Comparison of ENCODE assay signal across 33 cellular contexts in the genomic region with DNA sequence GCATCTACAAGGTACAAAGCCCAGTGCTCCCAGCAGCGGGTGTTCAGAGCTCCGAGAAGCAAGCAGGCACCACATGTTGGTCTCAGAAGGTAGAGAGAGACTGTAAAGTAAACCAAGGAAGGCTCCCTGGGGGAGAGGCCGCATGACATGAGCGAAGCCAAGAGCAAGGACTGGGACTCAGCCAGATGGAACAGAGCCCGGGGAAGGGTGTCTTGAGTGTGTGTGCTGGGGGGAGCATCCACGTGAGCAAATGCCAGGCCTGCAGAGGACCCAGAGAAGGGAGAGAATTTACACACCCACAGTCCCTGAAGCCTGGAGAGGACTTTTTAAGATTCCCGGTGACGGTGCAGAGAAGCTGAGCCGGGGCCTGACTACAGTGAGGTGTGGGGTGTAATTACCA. TPM values are rescaled to one million over a fixed set of nuclear protein-coding genes. Genes with fewer than 3 reads are reported as not detected.
"Had no signal": no experiment of that assay in that cellular context is flagged by ENCODE, and none has a peak within 500 bp of the region (broad histone marks: within the 10 kb centered on the region; RNA-seq: fewer than 3 reads in every experiment).

No MANE protein-coding gene starts in this region.

- H3K4me3 ChIP-seq: ascending aorta, breast epithelium, K562, Peyer's patch, SJSA1 had no signal

- H3K4me1 Mint-ChIP-seq: activated CD4-positive, alpha-beta T cell treated with anti-CD3 and anti-CD28 coated beads for 36 hours; activated CD4-positive, alpha-beta T cell treated with anti-CD3 and anti-CD28 coated beads, Interleukin-2, amount 10 ng/mL, durations not matched to agents 7 days and 5 days; activated naive CD4-positive, alpha-beta T cell treated with anti-CD3 and anti-CD28 coated beads, Interleukin-2, amount 50 U/mL, for 24 hours; activated naive CD8-positive, alpha-beta T cell treated with anti-CD3 and anti-CD28 coated beads, Interleukin-2, amount 10 ng/mL, durations not matched to agents 7 days and 5 days had no signal

- H3K27ac Mint-ChIP-seq: activated CD4-positive, alpha-beta T cell treated with anti-CD3 and anti-CD28 coated beads for 36 hours; activated CD8-positive, alpha-beta T cell treated with anti-CD3 and anti-CD28 coated beads, Interleukin-2, amount 10 ng/mL, durations not matched to agents 7 days and 5 days; activated naive CD4-positive, alpha-beta T cell treated with anti-CD3 and anti-CD28 coated beads, Interleukin-2, amount 50 U/mL, for 24 hours; activated naive CD8-positive, alpha-beta T cell treated with anti-CD3 and anti-CD28 coated beads, Interleukin-2, amount 10 ng/mL, durations not matched to agents 7 days and 5 days; activated T-cell treated with anti-CD3 and anti-CD28 coated beads, Interleukin-2, amount 50 U/mL, for 24 hours; activated T-helper 2 cell treated with anti-CD3 and anti-CD28 coated beads, Interferon-gamma antibody, Interleukin-2, Interleukin-4, amounts not matched to agents 10 μg/mL and 5 μg/mL and 100 μg/mL, durations not matched to agents 14 hours and 24 hours and 36 hours; T-helper 1 cell treated with Interleukin-12 subunit alpha and Interleukin-12 subunit beta and Interleukin-4 antibody, amounts not matched to agents 30 μg/mL and 1 μg/mL, for 36 hours; T-helper 2 cell treated with Interferon-gamma antibody and Interleukin-4, amounts not matched to agents 5 μg/mL and 100 μg/mL, for 36 hours had no signal

- H3K27ac ChIP-seq: ascending aorta, breast epithelium, Peyer's patch, SJSA1 had no signal

- ATAC-seq: activated CD4-positive, alpha-beta T cell treated with anti-CD3 and anti-CD28 coated beads for 36 hours; activated CD8-positive, alpha-beta T cell treated with anti-CD3 and anti-CD28 coated beads, Interleukin-2, amount 10 ng/mL, durations not matched to agents 7 days and 5 days; K562; PC-3 had no signal

- H3K36me3 Mint-ChIP-seq: activated naive CD4-positive, alpha-beta T cell treated with anti-CD3 and anti-CD28 coated beads, Interleukin-2, amount 50 U/mL, for 24 hours; activated naive CD8-positive, alpha-beta T cell treated with anti-CD3 and anti-CD28 coated beads, Interleukin-2, amount 10 ng/mL, durations not matched to agents 7 days and 5 days had no signal

- H3K36me3 ChIP-seq: ascending aorta, breast epithelium, Peyer's patch, SJSA1 had no signal

- H3K4me3 Mint-ChIP-seq: activated CD4-positive, alpha-beta T cell treated with anti-CD3 and anti-CD28 coated beads for 36 hours; activated CD4-positive, alpha-beta T cell treated with anti-CD3 and anti-CD28 coated beads, Interleukin-2, amount 10 ng/mL, durations not matched to agents 7 days and 5 days; activated CD8-positive, alpha-beta T cell treated with anti-CD3 and anti-CD28 coated beads, Interleukin-2, amount 10 ng/mL, durations not matched to agents 7 days and 5 days; activated naive CD4-positive, alpha-beta T cell treated with anti-CD3 and anti-CD28 coated beads, Interleukin-2, amount 50 U/mL, for 24 hours; activated naive CD8-positive, alpha-beta T cell treated with anti-CD3 and anti-CD28 coated beads, Interleukin-2, amount 10 ng/mL, durations not matched to agents 7 days and 5 days; activated T-cell treated with anti-CD3 and anti-CD28 coated beads, Interleukin-2, amount 50 U/mL, for 24 hours; T-helper 1 cell treated with Interleukin-12 subunit alpha and Interleukin-12 subunit beta and Interleukin-4 antibody, amounts not matched to agents 30 μg/mL and 1 μg/mL, for 36 hours; T-helper 2 cell treated with Interferon-gamma antibody and Interleukin-4, amounts not matched to agents 5 μg/mL and 100 μg/mL, for 36 hours had no signal

- H3K4me1 ChIP-seq: Peyer's patch had no signal

- H3K4me2 ChIP-seq: SK-N-SH had no signal

- H3K27me3 ChIP-seq: ascending aorta, breast epithelium, Peyer's patch, SJSA1 had no signal

- H3K9me3 Mint-ChIP-seq: activated CD4-positive, alpha-beta T cell treated with anti-CD3 and anti-CD28 coated beads, Interleukin-2, amount 10 ng/mL, durations not matched to agents 7 days and 5 days; activated naive CD4-positive, alpha-beta T cell treated with anti-CD3 and anti-CD28 coated beads, Interleukin-2, amount 50 U/mL, for 24 hours; activated naive CD8-positive, alpha-beta T cell treated with anti-CD3 and anti-CD28 coated beads, Interleukin-2, amount 10 ng/mL, durations not matched to agents 7 days and 5 days; activated T-cell treated with anti-CD3 and anti-CD28 coated beads, Interleukin-2, amount 50 U/mL, for 24 hours; activated T-helper 2 cell treated with anti-CD3 and anti-CD28 coated beads, Interferon-gamma antibody, Interleukin-2, Interleukin-4, amounts not matched to agents 10 μg/mL and 5 μg/mL and 100 μg/mL, durations not matched to agents 14 hours and 24 hours and 36 hours; T-helper 1 cell treated with Interleukin-12 subunit alpha and Interleukin-12 subunit beta and Interleukin-4 antibody, amounts not matched to agents 30 μg/mL and 1 μg/mL, for 36 hours; T-helper 2 cell treated with Interferon-gamma antibody and Interleukin-4, amounts not matched to agents 5 μg/mL and 100 μg/mL, for 36 hours had no signal

- H3K9me3 ChIP-seq: ascending aorta, breast epithelium, Peyer's patch, SJSA1, SK-N-SH had no signal

- DNase-seq: activated CD4-positive, alpha-beta T cell treated with anti-CD3 and anti-CD28 coated beads for 36 hours; activated CD4-positive, alpha-beta T cell treated with anti-CD3 and anti-CD28 coated beads, Interleukin-2, amount 10 ng/mL, durations not matched to agents 7 days and 5 days; activated CD4-positive, alpha-beta T cell treated with anti-CD3 and anti-CD28 coated beads, Interleukin-2, amount 50 U/mL, for 48 hours; activated CD8-positive, alpha-beta T cell treated with anti-CD3 and anti-CD28 coated beads, Interleukin-2, amount 10 ng/mL, durations not matched to agents 7 days and 5 days; activated gamma-delta T cell; activated naive CD4-positive, alpha-beta T cell treated with Interleukin-2 at 50 U/mL for 16 hours; activated naive CD8-positive, alpha-beta T cell treated with anti-CD3 and anti-CD28 coated beads, Interleukin-2, amount 10 ng/mL, durations not matched to agents 7 days and 5 days; activated T-cell treated with anti-CD3 and anti-CD28 coated beads, Interleukin-2, amount 50 U/mL, for 24 hours; amygdala; caudate nucleus; NCI-H1105 treated with DMSO at 0.1 percent for 48 hours; NCI-H1436; NCI-H1694; NCI-H2081; NCI-H2171 treated with DMSO at 0.1 percent for 48 hours; NCI-H2227 treated with DMSO at 0.1 percent for 48 hours; NCI-H510A treated with DMSO at 0.1 percent for 48 hours; NCI-H69; NCI-H82; NK-92 treated with Interleukin-12 subunit alpha and Interleukin-12 subunit beta, amount 100 ng/mL, for 24 hours; PC-3; Peyer's patch; RPMI8226; SHP77 treated with DMSO at 0.1 percent for 48 hours; SK-N-SH had no signal

- H3K9ac ChIP-seq: SK-N-SH had no signal

RNA-seq across cellular contexts. Expression of a gene that starts 15.2 kb away (rescaled TPM):
- total RNA-seq: activated CD4-positive, alpha-beta T cell treated with anti-CD3 and anti-CD28 coated beads for 36 hours; activated CD4-positive, alpha-beta T cell treated with anti-CD3 and anti-CD28 coated beads, Interleukin-2, amount 10 ng/mL, durations not matched to agents 7 days and 5 days; activated CD8-positive, alpha-beta T cell treated with anti-CD3 and anti-CD28 coated beads, Interleukin-2, amount 10 ng/mL, durations not matched to agents 7 days and 5 days; activated naive CD8-positive, alpha-beta T cell treated with anti-CD3 and anti-CD28 coated beads, Interleukin-2, amount 10 ng/mL, durations not matched to agents 7 days and 5 days; activated T-helper 2 cell treated with anti-CD3 and anti-CD28 coated beads, Interferon-gamma antibody, Interleukin-2, Interleukin-4, amounts not matched to agents 10 μg/mL and 5 μg/mL and 100 μg/mL, durations not matched to agents 14 hours and 24 hours and 36 hours; ascending aorta; K562; PC-3; Peyer's patch had no signal
- polyA plus RNA-seq: K562 had no signal
